ENCODE assay signal across 11 cellular contexts in the genomic region with DNA sequence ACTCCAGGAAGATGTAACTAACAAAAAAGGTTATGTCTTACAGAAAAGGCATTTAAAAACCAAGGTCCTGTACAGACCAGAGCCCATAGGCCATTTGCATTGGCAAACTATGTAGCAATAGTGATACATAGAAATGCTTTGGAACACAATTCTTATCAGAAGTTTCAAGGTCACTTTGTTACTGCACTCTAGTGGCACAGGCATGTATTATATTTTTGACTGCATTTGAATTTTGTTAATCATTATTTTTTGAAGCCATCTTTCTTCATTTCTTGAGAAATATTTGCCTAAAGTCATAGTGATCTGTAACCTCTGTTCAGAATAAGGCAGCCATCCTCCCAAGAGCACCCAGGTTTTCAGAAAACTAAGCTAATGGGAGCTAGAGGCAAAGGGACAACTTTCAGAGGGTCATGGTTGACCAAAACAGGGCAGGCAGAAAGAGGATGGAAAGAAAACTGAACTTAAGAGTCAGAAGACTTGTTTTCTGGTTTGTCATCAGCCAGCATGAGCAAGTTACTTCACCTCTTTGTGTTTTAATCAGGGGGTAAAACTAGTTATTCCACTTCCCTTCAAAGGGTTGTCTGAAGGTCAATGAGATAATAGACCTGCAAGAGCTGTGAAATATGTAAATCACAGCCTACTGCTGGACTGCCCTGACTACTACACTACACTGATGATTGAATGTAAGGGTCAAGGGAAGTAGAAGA. TPM values are rescaled to one million over a fixed set of nuclear protein-coding genes. Genes with fewer than 3 reads are reported as not detected.
DNase-seq lines count a peak whose midpoint lies in the region; ATAC-seq, FAIRE-seq and TF ChIP-seq lines count a peak whose summit lies in the region.
"Had no signal": no experiment of that assay in that cellular context is flagged by ENCODE, and none has a peak within 500 bp of the region (broad histone marks: within the 10 kb centered on the region; RNA-seq: fewer than 3 reads in every experiment).

No MANE protein-coding gene starts in this region.

- H3K27me3 Mint-ChIP-seq in activated naive CD4-positive, alpha-beta T cell treated with anti-CD3 and anti-CD28 coated beads for 36 hours (ENCODE audit: low read depth): peaks cover 6% of the 10 kb centered on the region
- H3K27me3 Mint-ChIP-seq in activated naive CD4-positive, alpha-beta T cell treated with anti-CD3 and anti-CD28 coated beads, Interleukin-2, amount 10 ng/mL, durations not matched to agents 7 days and 5 days: no peaks in the 10 kb centered on the region

- H3K9ac ChIP-seq in kidney (ENCODE audit: low read length in 2 of 2): peak overlapping the region in 1 of 2 donors; percentile 30

- no peaks in the 10 kb centered on the region for H3K36me3 ChIP-seq in adrenal gland (replicated peaks in 1 of 2)
- no peaks in the 10 kb centered on the region for H3K36me3 ChIP-seq in kidney (ENCODE audit: control insufficient read depth in 1 of 2, insufficient read depth in 2 of 2, low read length in 2 of 2)

- CTCF ChIA-PET in activated naive CD4-positive, alpha-beta T cell treated with anti-CD3 and anti-CD28 coated beads for 36 hours (lab: Charles Lee): no interaction called here
- CTCF ChIA-PET in activated naive CD4-positive, alpha-beta T cell treated with anti-CD3 and anti-CD28 coated beads, Interleukin-2, amount 10 ng/mL, durations not matched to agents 7 days and 5 days (lab: Charles Lee): interaction anchor here (0.9 kb wide), 1 partner anchor 31 kb away, joined by 3 read pairs; no protein-coding TSS in a partner anchor

- H3K27me3 ChIP-seq in adrenal gland: no peaks in the 10 kb centered on the region

- H3K4me1 Mint-ChIP-seq in activated naive CD4-positive, alpha-beta T cell treated with anti-CD3 and anti-CD28 coated beads for 36 hours (ENCODE audit: low read depth): peaks cover 3% of the 10 kb centered on the region
- peaks cover 7% of the 10 kb centered on the region for H3K4me1 Mint-ChIP-seq in activated naive CD4-positive, alpha-beta T cell treated with anti-CD3 and anti-CD28 coated beads, Interleukin-2, amount 10 ng/mL, durations not matched to agents 7 days and 5 days
- H3K4me1 Mint-ChIP-seq: stimulated activated effector memory CD8-positive, alpha-beta T cell treated with anti-CD3 and anti-CD28 coated beads, Interleukin-12 subunit alpha, Interleukin-12 subunit beta, amount 100 ng/mL, for 72 hours had no signal

- no peak for DNase-seq in activated naive CD4-positive, alpha-beta T cell treated with anti-CD3 and anti-CD28 coated beads for 36 hours
- DNase-seq in activated naive CD4-positive, alpha-beta T cell treated with anti-CD3 and anti-CD28 coated beads, Interleukin-2, amount 10 ng/mL, durations not matched to agents 7 days and 5 days: no peak
- DNase-seq in adrenal gland (peak in 1 of 7 donors; percentile 18), kidney (no peak), amniotic stem cell (lab: John Stamatoyannopoulos, UW) (no peak), amygdala (lab: John Stamatoyannopoulos, UW) (no peak)
- DNase-seq: NCI-H1436 had no signal

- H3K27ac ChIP-seq in adrenal gland (peak overlapping the region; percentile 13 to 74 (median 63)), kidney (ENCODE audit: low read depth in 2 of 2, low read length in 2 of 2) (peak overlapping the region; percentile 87)

- intact Hi-C loops in activated naive CD4-positive, alpha-beta T cell treated with anti-CD3 and anti-CD28 coated beads for 36 hours (cut with micrococcal nuclease): loop anchor here (1.0 to 5.0 kb wide), 3 partner anchors 41 to 176 kb away; a partner anchor contains a TSS
- intact Hi-C loops in adrenal gland (cut with DNase I): loop anchor here in 1 of 2 donors (10.0 kb wide), 1 partner anchor 69 kb away; a partner anchor contains a TSS
- intact Hi-C loops in kidney (cut with DNase I): loop anchor here (10.0 kb wide), 1 partner anchor 179 kb away; no protein-coding TSS in a partner anchor

- H3K36me3 Mint-ChIP-seq in activated naive CD4-positive, alpha-beta T cell treated with anti-CD3 and anti-CD28 coated beads for 36 hours (ENCODE audit: low read depth): no peaks in the 10 kb centered on the region
- H3K36me3 Mint-ChIP-seq in activated naive CD4-positive, alpha-beta T cell treated with anti-CD3 and anti-CD28 coated beads, Interleukin-2, amount 10 ng/mL, durations not matched to agents 7 days and 5 days: no peaks in the 10 kb centered on the region
- H3K36me3 Mint-ChIP-seq: stimulated activated effector memory CD8-positive, alpha-beta T cell treated with anti-CD3 and anti-CD28 coated beads, Interleukin-12 subunit alpha, Interleukin-12 subunit beta, amount 100 ng/mL, for 72 hours had no signal

- H3K9me3 Mint-ChIP-seq in activated naive CD4-positive, alpha-beta T cell treated with anti-CD3 and anti-CD28 coated beads for 36 hours: no peaks in the 10 kb centered on the region
- no peaks in the 10 kb centered on the region for H3K9me3 Mint-ChIP-seq in activated naive CD4-positive, alpha-beta T cell treated with anti-CD3 and anti-CD28 coated beads, Interleukin-2, amount 10 ng/mL, durations not matched to agents 7 days and 5 days

- H3K4me3 Mint-ChIP-seq in activated naive CD4-positive, alpha-beta T cell treated with anti-CD3 and anti-CD28 coated beads for 36 hours: no peak overlapping the region
- no peak overlapping the region for H3K4me3 Mint-ChIP-seq in activated naive CD4-positive, alpha-beta T cell treated with anti-CD3 and anti-CD28 coated beads, Interleukin-2, amount 10 ng/mL, durations not matched to agents 7 days and 5 days
- H3K4me3 Mint-ChIP-seq: stimulated activated effector memory CD8-positive, alpha-beta T cell treated with anti-CD3 and anti-CD28 coated beads, Interleukin-12 subunit alpha, Interleukin-12 subunit beta, amount 100 ng/mL, for 72 hours had no signal

- H3K4me3 ChIP-seq in adrenal gland (no peak overlapping the region), kidney (ENCODE audit: low read length in 2 of 2) (no peak overlapping the region)

- TF ChIP-seq CTCF in adrenal gland (IDR thresholded peaks at IDR 0.05) (peak; percentile 27 to 67 (median 50)), kidney (IDR thresholded peaks at IDR 0.05; ENCODE audit: borderline replicate concordance, extremely low read depth, insufficient read depth) (peak; percentile 18)

- TF ChIP-seq POLR2A in adrenal gland (IDR thresholded peaks at IDR 0.05): no peak

- peaks cover 15 to 48% of the 10 kb centered on the region in 2 donors for H3K4me1 ChIP-seq in adrenal gland (replicated peaks in 1 of 2)
- H3K4me1 ChIP-seq in kidney (ENCODE audit: control insufficient read depth in 1 of 2, insufficient read depth in 1 of 2, low read depth in 1 of 2, low read length in 2 of 2): peaks cover 6 to 24% of the 10 kb centered on the region in 2 donors

- FAIRE-seq in kidney (lab: Jason Lieb, UNC): no peak
- FAIRE-seq: G401.6 had no signal

- H3K9me3 ChIP-seq in adrenal gland (replicated peaks in 1 of 3) (no peaks in the 10 kb centered on the region), kidney (ENCODE audit: control insufficient read depth in 1 of 2, low read length in 2 of 2) (no peaks in the 10 kb centered on the region)

- peak overlapping the region; percentile 9 for H3K27ac Mint-ChIP-seq in activated naive CD4-positive, alpha-beta T cell treated with anti-CD3 and anti-CD28 coated beads for 36 hours
- no peak overlapping the region for H3K27ac Mint-ChIP-seq in activated naive CD4-positive, alpha-beta T cell treated with anti-CD3 and anti-CD28 coated beads, Interleukin-2, amount 10 ng/mL, durations not matched to agents 7 days and 5 days
- H3K27ac Mint-ChIP-seq: stimulated activated effector memory CD8-positive, alpha-beta T cell treated with anti-CD3 and anti-CD28 coated beads, Interleukin-12 subunit alpha, Interleukin-12 subunit beta, amount 100 ng/mL, for 72 hours had no signal

- no peak for ATAC-seq in GM21360 (IDR thresholded peaks at IDR 0.05; ENCODE audit: unreplicated experiment)
- ATAC-seq in HG03432 (IDR thresholded peaks at IDR 0.05; ENCODE audit: unreplicated experiment): no peak
- ATAC-seq: stimulated activated effector memory CD8-positive, alpha-beta T cell treated with anti-CD3 and anti-CD28 coated beads, Interleukin-12 subunit alpha, Interleukin-12 subunit beta, amount 100 ng/mL, for 72 hours had no signal

RNA-seq across cellular contexts. Expression of a gene that starts 41.5 kb away (rescaled TPM):
- not detected for total RNA-seq in activated naive CD4-positive, alpha-beta T cell treated with anti-CD3 and anti-CD28 coated beads for 36 hours
- total RNA-seq in adrenal gland: 10 to 100 TPM in 1 of 8 donors, 1 to 10 TPM in 1, under 1 TPM in 4, not detected in 2; 0.61 to 14.9 (median 0.82) TPM
- 10 to 100 TPM in 2 of 3 donors, 1 to 10 TPM in 1; 3.2 to 36.9 (median 14.6) TPM for polyA plus RNA-seq in adrenal gland
- 20.0 TPM for total RNA-seq in kidney
- 6.5 TPM for polyA plus RNA-seq in kidney (ENCODE audit: insufficient read depth, low read depth, low replicate concordance)
